Comparison of ENCODE assay signal across 2 cellular contexts in the genomic region with DNA sequence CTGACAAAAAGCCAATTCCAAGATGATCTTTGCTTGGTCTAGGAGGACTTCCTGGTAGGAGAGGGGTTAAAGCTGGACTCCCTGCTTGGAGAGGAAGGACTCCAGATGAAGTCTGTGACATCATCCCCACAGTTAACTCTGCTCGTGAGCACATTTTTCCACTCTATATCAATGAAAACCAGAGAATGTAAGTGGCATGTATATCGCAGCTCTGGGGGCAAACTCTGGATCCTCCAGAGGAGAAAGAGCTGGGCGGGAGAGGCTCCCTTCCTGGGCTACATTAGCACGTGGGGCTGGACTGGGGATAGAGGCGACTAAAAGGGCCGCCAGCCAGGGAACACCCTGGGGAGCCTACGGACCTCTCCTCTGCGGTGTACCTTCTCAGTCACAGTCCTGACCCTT.
TF ChIP-seq lines count a peak whose summit lies in the region.

No MANE protein-coding gene starts in this region.

TF ChIP-seq in SK-N-SH, 30 proteins besides CTCF, POLR2A, EP300 and RAD21 (continued from another document):
- TF ChIP-seq USF2 (IDR thresholded peaks at IDR 0.05; ENCODE audit: borderline replicate concordance, low read depth, low read length) (no peak), TCF12 (IDR thresholded peaks at IDR 0.05) (no peak), GATA2 (CRISPR knock-in tag; IDR thresholded peaks at IDR 0.05) (no peak), RCOR1 (IDR thresholded peaks at IDR 0.05; ENCODE audit: low read length) (no peak), EZH2phosphoT487 (IDR thresholded peaks at IDR 0.05; ENCODE audit: borderline replicate concordance, low read depth) (no peak)
- TF ChIP-seq, protein P1, sequence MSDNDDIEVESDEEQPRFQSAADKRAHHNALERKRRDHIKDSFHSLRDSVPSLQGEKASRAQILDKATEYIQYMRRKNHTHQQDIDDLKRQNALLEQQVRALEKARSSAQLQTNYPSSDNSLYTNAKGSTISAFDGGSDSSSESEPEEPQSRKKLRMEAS (IDR thresholded peaks at IDR 0.05; ENCODE audit: low read depth) = no peak
- TF ChIP-seq, protein P2, sequence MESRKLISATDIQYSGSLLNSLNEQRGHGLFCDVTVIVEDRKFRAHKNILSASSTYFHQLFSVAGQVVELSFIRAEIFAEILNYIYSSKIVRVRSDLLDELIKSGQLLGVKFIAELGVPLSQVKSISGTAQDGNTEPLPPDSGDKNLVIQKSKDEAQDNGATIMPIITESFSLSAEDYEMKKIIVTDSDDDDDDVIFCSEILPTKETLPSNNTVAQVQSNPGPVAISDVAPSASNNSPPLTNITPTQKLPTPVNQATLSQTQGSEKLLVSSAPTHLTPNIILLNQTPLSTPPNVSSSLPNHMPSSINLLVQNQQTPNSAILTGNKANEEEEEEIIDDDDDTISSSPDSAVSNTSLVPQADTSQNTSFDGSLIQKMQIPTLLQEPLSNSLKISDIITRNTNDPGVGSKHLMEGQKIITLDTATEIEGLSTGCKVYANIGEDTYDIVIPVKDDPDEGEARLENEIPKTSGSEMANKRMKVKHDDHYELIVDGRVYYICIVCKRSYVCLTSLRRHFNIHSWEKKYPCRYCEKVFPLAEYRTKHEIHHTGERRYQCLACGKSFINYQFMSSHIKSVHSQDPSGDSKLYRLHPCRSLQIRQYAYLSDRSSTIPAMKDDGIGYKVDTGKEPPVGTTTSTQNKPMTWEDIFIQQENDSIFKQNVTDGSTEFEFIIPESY (IDR thresholded peaks at IDR 0.05; ENCODE audit: borderline replicate concordance, low read depth) = no peak

TF ChIP-seq in SK-N-SH treated with all-trans-retinoic acid at 6 μM for 48 hours, 23 proteins besides CTCF, POLR2A, EP300 and RAD21 (continued from another document):
- TF ChIP-seq CSDC2 (CRISPR knock-in tag; IDR thresholded peaks at IDR 0.05) (no peak), ZNF70 (CRISPR knock-in tag; IDR thresholded peaks at IDR 0.05) (no peak), RARB (CRISPR knock-in tag; IDR thresholded peaks at IDR 0.05) (no peak), ISL1 (CRISPR knock-in tag; IDR thresholded peaks at IDR 0.05) (no peak), ZNF565 (CRISPR knock-in tag; conservative IDR thresholded peaks at IDR 0.05; ENCODE audit: low read depth) (no peak), TCF4 (CRISPR knock-in tag; IDR thresholded peaks at IDR 0.05; ENCODE audit: borderline replicate concordance) (no peak), ARNTL (CRISPR knock-in tag; IDR thresholded peaks at IDR 0.05; ENCODE audit: borderline replicate concordance, low read depth) (no peak), BACH2 (CRISPR knock-in tag; IDR thresholded peaks at IDR 0.05; ENCODE audit: borderline replicate concordance) (no peak)
